In genomic region chr10:117684673-117685211, GRCh38 we compare ENCODE assay signal across 11 cellular contexts.
A peak's percentile ranks its signal among the peaks of the same experiment; 100 is the strongest.
DNase-seq lines count a peak whose midpoint lies in the region; ATAC-seq and TF ChIP-seq lines count a peak whose summit lies in the region.
"Had no signal": no experiment of that assay in that cellular context is flagged by ENCODE, and none has a peak within 500 bp of the region (broad histone marks: within the 10 kb centered on the region; RNA-seq: fewer than 3 reads in every experiment).

No MANE protein-coding gene starts in this region.

- no peaks in the 10 kb centered on the region for H3K36me3 Mint-ChIP-seq in glutamatergic neuron (ENCODE audit: unreplicated experiment)
- no peaks in the 10 kb centered on the region for H3K36me3 Mint-ChIP-seq in activated CD4-positive, alpha-beta memory T cell treated with anti-CD3 and anti-CD28 coated beads for 36 hours

- peaks cover 6% of the 10 kb centered on the region for H3K27me3 Mint-ChIP-seq in glutamatergic neuron (ENCODE audit: unreplicated experiment)
- peaks cover 3% of the 10 kb centered on the region for H3K27me3 Mint-ChIP-seq in activated CD4-positive, alpha-beta memory T cell treated with anti-CD3 and anti-CD28 coated beads for 36 hours

- POLR2A ChIA-PET in activated CD4-positive, alpha-beta memory T cell treated with anti-CD3 and anti-CD28 coated beads for 36 hours (lab: Charles Lee): no interaction called here

- H3K9me3 ChIP-seq in gastrocnemius medialis: no peaks in the 10 kb centered on the region

- ATAC-seq in gastrocnemius medialis: no peak
- no peak for ATAC-seq in GM21528 (IDR thresholded peaks at IDR 0.05; ENCODE audit: low FRiP score, unreplicated experiment)

- H3K27ac ChIP-seq in gastrocnemius medialis: no peak overlapping the region

- intact Hi-C loops in gastrocnemius medialis (cut with DNase I; ENCODE audit: low total_unique reads): no loop called here
- intact Hi-C loops in activated CD4-positive, alpha-beta memory T cell treated with anti-CD3 and anti-CD28 coated beads for 36 hours (cut with micrococcal nuclease): no loop called here

- H3K36me3 ChIP-seq in gastrocnemius medialis: no peaks in the 10 kb centered on the region

- H3K4me1 ChIP-seq in gastrocnemius medialis: no peaks in the 10 kb centered on the region

- no peak overlapping the region for H3K27ac Mint-ChIP-seq in glutamatergic neuron (ENCODE audit: unreplicated experiment)
- no peak overlapping the region for H3K27ac Mint-ChIP-seq in activated CD4-positive, alpha-beta memory T cell treated with anti-CD3 and anti-CD28 coated beads for 36 hours

- CTCF ChIA-PET in activated CD4-positive, alpha-beta memory T cell treated with anti-CD3 and anti-CD28 coated beads for 36 hours (lab: Charles Lee): no interaction called here

- DNase-seq in GM04504 (ENCODE audit: low read depth) (peak; percentile 52), NCI-H1105 treated with DMSO at 0.1 percent for 48 hours (lab: John Stamatoyannopoulos, UW) (peak; percentile 32), glutamatergic neuron (peak; percentile 37), gastrocnemius medialis (peak; percentile 10 to 35), NCI-H128 (lab: John Stamatoyannopoulos, UW; ENCODE audit: unreplicated experiment) (no peak), NOMO-1 treated with dmso at 0.1 percent for 144 hours (lab: John Stamatoyannopoulos, UW; ENCODE audit: unreplicated experiment) (no peak)
- no peak for DNase-seq in activated CD4-positive, alpha-beta memory T cell treated with anti-CD3 and anti-CD28 coated beads for 36 hours
- DNase-seq: activated naive CD4-positive, alpha-beta T cell; midbrain; NCI-H510A treated with DMSO at 0.1 percent for 48 hours had no signal

- H3K27me3 ChIP-seq in gastrocnemius medialis: no peaks in the 10 kb centered on the region

- no peak overlapping the region for H3K4me3 Mint-ChIP-seq in glutamatergic neuron (ENCODE audit: unreplicated experiment)
- no peak overlapping the region for H3K4me3 Mint-ChIP-seq in activated CD4-positive, alpha-beta memory T cell treated with anti-CD3 and anti-CD28 coated beads for 36 hours

- in situ Hi-C loops in gastrocnemius medialis (cut with MboI; ENCODE audit: low sequenced_read_pairs in 4 of 4): no loop called here

- peaks cover 3% of the 10 kb centered on the region for H3K9me3 Mint-ChIP-seq in glutamatergic neuron (ENCODE audit: unreplicated experiment)
- no peaks in the 10 kb centered on the region for H3K9me3 Mint-ChIP-seq in activated CD4-positive, alpha-beta memory T cell treated with anti-CD3 and anti-CD28 coated beads for 36 hours

- no peak for TF ChIP-seq POLR2A in gastrocnemius medialis (IDR thresholded peaks at IDR 0.05)

- TF ChIP-seq CTCF in glutamatergic neuron (IDR thresholded peaks at IDR 0.05; ENCODE audit: partially characterized antibody, unreplicated experiment): no peak
- TF ChIP-seq CTCF in gastrocnemius medialis (IDR thresholded peaks at IDR 0.05 in 4 of 5, conservative IDR thresholded peaks at IDR 0.05 in 1 of 5): no peak

- no peaks in the 10 kb centered on the region for H3K4me1 Mint-ChIP-seq in glutamatergic neuron (ENCODE audit: low read depth, unreplicated experiment)
- H3K4me1 Mint-ChIP-seq in activated CD4-positive, alpha-beta memory T cell treated with anti-CD3 and anti-CD28 coated beads for 36 hours (ENCODE audit: low read depth): no peaks in the 10 kb centered on the region

- H3K4me3 ChIP-seq in gastrocnemius medialis: no peak overlapping the region

Comparison
In these comparisons a context has a peak if more than half of its experiments do, and no peak if none do; other contexts are left out.
1. DNase-seq: peak in GM04504 (single experiment), NCI-H1105 treated with DMSO at 0.1 percent for 48 hours (single experiment), glutamatergic neuron (single experiment) and gastrocnemius medialis (2 of 2); none in NCI-H128 (single experiment), activated CD4-positive, alpha-beta memory T cell treated with anti-CD3 and anti-CD28 coated beads for 36 hours (single experiment) and NOMO-1 treated with dmso at 0.1 percent for 144 hours (single experiment).